In genomic region chr17:50681260-50682200, GRCh38 we compare ENCODE assay signal across 9 cellular contexts. TPM values are rescaled to one million over a fixed set of nuclear protein-coding genes. Genes with fewer than 3 reads are reported as not detected.
DNase-seq lines count a peak whose midpoint lies in the region; ATAC-seq and TF ChIP-seq lines count a peak whose summit lies in the region.
"Had no signal": no experiment of that assay in that cellular context is flagged by ENCODE, and none has a peak within 500 bp of the region (broad histone marks: within the 10 kb centered on the region; RNA-seq: fewer than 3 reads in every experiment).

No MANE protein-coding gene starts in this region.

- peak overlapping the region; percentile 32 for H3K27ac Mint-ChIP-seq in MCF 10A (ENCODE audit: low read depth, unreplicated experiment)
- no peak overlapping the region for H3K27ac Mint-ChIP-seq in activated naive CD4-positive, alpha-beta T cell treated with anti-CD3 and anti-CD28 coated beads for 36 hours

- intact Hi-C loops in MCF 10A (cut with micrococcal nuclease), result loop anchor here (1.0 to 5.0 kb wide), 2 partner anchors 51 to 134 kb away; partner anchors contain the start of gene SPATA20
- intact Hi-C loops in left colon (cut with DNase I, micrococcal nuclease), result no loop called here
- intact Hi-C loops in activated naive CD4-positive, alpha-beta T cell treated with anti-CD3 and anti-CD28 coated beads for 36 hours (cut with micrococcal nuclease), result loop anchor here (1.0 kb wide), 1 partner anchor 51 kb away; no protein-coding TSS in a partner anchor

- H3K36me3 ChIP-seq in tibial nerve, result no peaks in the 10 kb centered on the region

- no peak overlapping the region for H3K27ac ChIP-seq in tibial nerve

- ATAC-seq in left colon (peak; percentile 33), GM18505 (IDR thresholded peaks at IDR 0.05; ENCODE audit: unreplicated experiment) (no peak)

- no peaks in the 10 kb centered on the region for H3K9me3 Mint-ChIP-seq in MCF 10A (ENCODE audit: unreplicated experiment)
- no peaks in the 10 kb centered on the region for H3K9me3 Mint-ChIP-seq in activated naive CD4-positive, alpha-beta T cell treated with anti-CD3 and anti-CD28 coated beads for 36 hours
- H3K9me3 Mint-ChIP-seq: CD4-positive, CD25-positive, alpha-beta regulatory T cell had no signal

- TF ChIP-seq POLR2A in tibial nerve (IDR thresholded peaks at IDR 0.05) (no peak), GM18505 (IDR thresholded peaks at IDR 0.05; ENCODE audit: borderline replicate concordance, extremely low read depth, insufficient read depth, insufficient read length) (no peak)

- DNase-seq in NCI-H446 (lab: John Stamatoyannopoulos, UW) (peak; percentile 30 to 48), NCI-H446 treated with DMSO at 0.1 percent for 48 hours (lab: John Stamatoyannopoulos, UW) (no peak), NCI-H526 (lab: John Stamatoyannopoulos, UW) (peak; percentile 54 to 80), MCF 10A (ENCODE audit: unreplicated experiment) (peak; percentile 67), left colon (peak in 1 of 2 donors; percentile 54), tibial nerve (ENCODE audit: low spot score in 2 of 2) (peak in 1 of 2 donors; percentile 70)
- no peak for DNase-seq in activated naive CD4-positive, alpha-beta T cell treated with anti-CD3 and anti-CD28 coated beads for 36 hours

- POLR2A ChIA-PET in MCF 10A (lab: Yijun Ruan, JAX), result no interaction called here

- H3K4me1 Mint-ChIP-seq in MCF 10A (ENCODE audit: insufficient read depth, unreplicated experiment), result peaks cover 26% of the 10 kb centered on the region
- peaks cover 4% of the 10 kb centered on the region for H3K4me1 Mint-ChIP-seq in activated naive CD4-positive, alpha-beta T cell treated with anti-CD3 and anti-CD28 coated beads for 36 hours (ENCODE audit: low read depth)

- no peaks in the 10 kb centered on the region for H3K9me3 ChIP-seq in tibial nerve

- H3K4me1 ChIP-seq in tibial nerve, result peaks cover 0 to 5% (median 0%) of the 10 kb centered on the region in 4 donors

- H3K4me3 ChIP-seq in tibial nerve, result no peak overlapping the region

- 56 to 57% methylated on average over 27 of the region's 27 CpGs for WGBS in tibial nerve, 2 donors

- CTCF ChIA-PET in MCF 10A (lab: Yijun Ruan, JAX), result interaction anchor here (0.6 to 9.0 kb wide), 7 partner anchors 13 to 135 kb away, joined by 3 to 118 read pairs (median 3); partner anchors contain the start of genes ABCC3 and SPATA20
- CTCF ChIA-PET in activated naive CD4-positive, alpha-beta T cell treated with anti-CD3 and anti-CD28 coated beads for 36 hours (lab: Charles Lee), result interaction anchor here (0.6 to 1.3 kb wide), 4 partner anchors 16 to 51 kb away, joined by 3 to 7 read pairs (median 3); no protein-coding TSS in a partner anchor

- H3K27me3 ChIP-seq in tibial nerve, result no peaks in the 10 kb centered on the region

- no TSS peak for BruUV-seq in MCF 10A (replicated peaks; lab: Mats Ljungman, UMichigan)

- TF ChIP-seq EP300 in tibial nerve (IDR thresholded peaks at IDR 0.05), result no peak

- peaks cover 73% of the 10 kb centered on the region for H3K36me3 Mint-ChIP-seq in MCF 10A (ENCODE audit: insufficient read depth, unreplicated experiment)
- no peaks in the 10 kb centered on the region for H3K36me3 Mint-ChIP-seq in activated naive CD4-positive, alpha-beta T cell treated with anti-CD3 and anti-CD28 coated beads for 36 hours (ENCODE audit: low read depth)
- H3K36me3 Mint-ChIP-seq: CD4-positive, CD25-positive, alpha-beta regulatory T cell had no signal

- no peaks in the 10 kb centered on the region for H3K27me3 Mint-ChIP-seq in MCF 10A (ENCODE audit: insufficient read depth, unreplicated experiment)
- peaks cover 3% of the 10 kb centered on the region for H3K27me3 Mint-ChIP-seq in activated naive CD4-positive, alpha-beta T cell treated with anti-CD3 and anti-CD28 coated beads for 36 hours (ENCODE audit: low read depth)

- TF ChIP-seq CTCF in MCF 10A (IDR thresholded peaks at IDR 0.05; ENCODE audit: unreplicated experiment), result peak; percentile 35
- peak; percentile 20 to 77 (median 40) for TF ChIP-seq CTCF in tibial nerve (IDR thresholded peaks at IDR 0.05)

- H3K4me3 Mint-ChIP-seq in MCF 10A (ENCODE audit: unreplicated experiment), result no peak overlapping the region
- no peak overlapping the region for H3K4me3 Mint-ChIP-seq in activated naive CD4-positive, alpha-beta T cell treated with anti-CD3 and anti-CD28 coated beads for 36 hours

RNA-seq across cellular contexts. Expression of gene ANKRD40, which starts 26.2 kb away (rescaled TPM):
- 42.2 and 46.4 TPM in 2 replicates for total RNA-seq in MCF 10A (2022)
- total RNA-seq in left colon, result 10 to 100 TPM; 23.9 to 28.8 TPM
- 10 to 100 TPM; 48.0 to 80.6 (median 55.0) TPM for total RNA-seq in tibial nerve
- 10 to 100 TPM; 25.7 to 26.5 TPM for total RNA-seq in activated naive CD4-positive, alpha-beta T cell treated with anti-CD3 and anti-CD28 coated beads for 36 hours

RNA-seq across cellular contexts. Expression of gene LUC7L3, which starts 37.9 kb away (rescaled TPM):
- total RNA-seq in MCF 10A (2022) (99.4 and 108 TPM in 2 replicates), left colon (100 to 1,000 TPM in 1 of 2 donors, 10 to 100 TPM in 1; 90.0 to 110 TPM), tibial nerve (100 to 1,000 TPM in 3 of 4 donors, 10 to 100 TPM in 1; 80.8 to 114 (median 105) TPM)
- total RNA-seq in activated naive CD4-positive, alpha-beta T cell treated with anti-CD3 and anti-CD28 coated beads for 36 hours, result 100 to 1,000 TPM; 120 to 136 TPM

RNA-seq across cellular contexts. Expression of gene ABCC3, which starts 46.8 kb away (rescaled TPM):
- total RNA-seq in MCF 10A (2022), result 209 and 293 TPM in 2 replicates
- total RNA-seq in left colon, result 100 to 1,000 TPM; 251 to 373 TPM
- 10 to 100 TPM in 1 of 4 donors, 1 to 10 TPM in 3; 1.5 to 19.2 (median 7.3) TPM for total RNA-seq in tibial nerve
- total RNA-seq in activated naive CD4-positive, alpha-beta T cell treated with anti-CD3 and anti-CD28 coated beads for 36 hours, result not detected

Comparison
In these comparisons a context has a peak if more than half of its experiments do, and no peak if none do; other contexts are left out.
1. DNase-seq: peak in NCI-H446 (2 of 2), NCI-H526 (2 of 2) and MCF 10A (single experiment); none in NCI-H446 treated with DMSO at 0.1 percent for 48 hours (single experiment) and activated naive CD4-positive, alpha-beta T cell treated with anti-CD3 and anti-CD28 coated beads for 36 hours (single experiment).
2. RNA of gene ABCC3, which starts 46.8 kb away (total RNA-seq): 251 to 373 TPM in left colon and 209 to 293 TPM in MCF 10A; 1.5 to 19.2 TPM in tibial nerve and not detected in activated naive CD4-positive, alpha-beta T cell treated with anti-CD3 and anti-CD28 coated beads for 36 hours; every median in the first group is over 10 times any median in the second.
3. intact Hi-C loops: an anchor here in MCF 10A (1.0 to 5.0 kb wide) and activated naive CD4-positive, alpha-beta T cell treated with anti-CD3 and anti-CD28 coated beads for 36 hours (1.0 kb wide); none called in left colon.